8 cellular contexts compared by ENCODE assay signal in genomic region chr20:45450097-45450818, GRCh38. TPM values are rescaled to one million over a fixed set of nuclear protein-coding genes. Genes with fewer than 3 reads are reported as not detected.
DNase-seq lines count a peak whose midpoint lies in the region; ATAC-seq and TF ChIP-seq lines count a peak whose summit lies in the region.

No MANE protein-coding gene starts in this region.

- no peak overlapping the region for H2BK120ac ChIP-seq in trophoblast cell (ENCODE audit: insufficient read depth, low read length, poor library complexity)

- H3K4ac ChIP-seq in trophoblast cell (ENCODE audit: low read depth, low read length) = no peak overlapping the region

- H2AFZ ChIP-seq in trophoblast cell (ENCODE audit: insufficient read depth, low read length, poor library complexity) = no peak overlapping the region

- H2AK5ac ChIP-seq in trophoblast cell (ENCODE audit: low read length) = no peak overlapping the region

- no peak overlapping the region for H2BK5ac ChIP-seq in trophoblast cell (ENCODE audit: low read depth, low read length, poor library complexity)

- TF ChIP-seq CTCF in LNCAP (IDR thresholded peaks at IDR 0.05) = peak; percentile 79

- H3K79me1 ChIP-seq in trophoblast cell (ENCODE audit: low read length) = peaks cover 6% of the 10 kb centered on the region

- no peak overlapping the region for H3K23ac ChIP-seq in trophoblast cell (ENCODE audit: low read length)

- H3K4me3 ChIP-seq in trophoblast cell (ENCODE audit: low read depth, low read length) = no peak overlapping the region

- H3K18ac ChIP-seq in trophoblast cell (ENCODE audit: low read length) = no peak overlapping the region

- H3K14ac ChIP-seq in trophoblast cell (ENCODE audit: low read length) = no peak overlapping the region

- no CpG with 5 or more reads among the region's 5 CpGs for WGBS in trophoblast cell (ENCODE audit: extremely low coverage, insufficient coverage, insufficient read length)

- H3K4me2 ChIP-seq in trophoblast cell (ENCODE audit: low read length) = no peak overlapping the region

- no peak overlapping the region for H4K91ac ChIP-seq in trophoblast cell (ENCODE audit: low read depth, low read length)

- H3K9me3 ChIP-seq in trophoblast cell (ENCODE audit: insufficient read depth, low read depth, low read length) = peaks cover 4% of the 10 kb centered on the region

- DNase-seq in NCI-H524 (lab: John Stamatoyannopoulos, UW) = peak; percentile 14 to 38
- no peak for DNase-seq in NCI-H524 treated with DMSO at 0.1 percent for 48 hours (lab: John Stamatoyannopoulos, UW)
- DNase-seq in fibroblast of the conjunctiva (ENCODE audit: low read depth) = peak; percentile 21
- DNase-seq in trophoblast cell = peak; percentile 23 to 77
- DNase-seq in activated T-cell treated with anti-CD3 and anti-CD28 coated beads, Interleukin-2, amount 50 U/mL, for 1 hour = no peak

- H3K36me3 ChIP-seq in trophoblast cell (ENCODE audit: control insufficient read depth in 1 of 2, insufficient read depth in 2 of 2, low read length in 2 of 2) = no peaks in the 10 kb centered on the region

- H3K79me2 ChIP-seq in trophoblast cell (ENCODE audit: control insufficient read depth, insufficient read depth, low read length, poor library complexity) = no peaks in the 10 kb centered on the region

- no peak overlapping the region for H4K8ac ChIP-seq in trophoblast cell (ENCODE audit: low read depth, low read length)

- H3K27ac ChIP-seq in trophoblast cell (ENCODE audit: low read depth, low read length) = no peak overlapping the region

- H4K12ac ChIP-seq in trophoblast cell (ENCODE audit: low read depth, low read length) = peak overlapping the region; percentile 22

- H3K9ac ChIP-seq in trophoblast cell (ENCODE audit: low read length) = no peak overlapping the region

- H3K27me3 ChIP-seq in trophoblast cell (ENCODE audit: insufficient read depth, low read length) = no peaks in the 10 kb centered on the region

- peak; percentile 67 for ATAC-seq in SK-N-SH treated with all-trans-retinoic acid at 6 μM for 48 hours
- ATAC-seq in GM19397 (IDR thresholded peaks at IDR 0.05; ENCODE audit: unreplicated experiment) = no peak

- peaks cover 19 to 20% of the 10 kb centered on the region in 2 experiments for H3K4me1 ChIP-seq in trophoblast cell (ENCODE audit: control insufficient read depth in 1 of 2, insufficient read depth in 2 of 2, low read length in 2 of 2)

- no peak overlapping the region for H2BK12ac ChIP-seq in trophoblast cell (ENCODE audit: low read length)

TF ChIP-seq in SK-N-SH treated with all-trans-retinoic acid at 6 μM for 48 hours, 23 proteins besides CTCF, POLR2A, EP300 and RAD21:
- TF ChIP-seq ZC3H10 (CRISPR knock-in tag; IDR thresholded peaks at IDR 0.05) (no peak), PPARA (CRISPR knock-in tag; IDR thresholded peaks at IDR 0.05; ENCODE audit: borderline replicate concordance) (no peak), ZFP30 (CRISPR knock-in tag; IDR thresholded peaks at IDR 0.05) (no peak), ZNF565 (CRISPR knock-in tag; conservative IDR thresholded peaks at IDR 0.05; ENCODE audit: low read depth) (no peak), ISL1 (CRISPR knock-in tag; IDR thresholded peaks at IDR 0.05) (no peak), CSRNP3 (CRISPR knock-in tag; IDR thresholded peaks at IDR 0.05) (no peak), GLIS3 (CRISPR knock-in tag; IDR thresholded peaks at IDR 0.05) (no peak), ARNTL (CRISPR knock-in tag; IDR thresholded peaks at IDR 0.05; ENCODE audit: borderline replicate concordance, low read depth) (no peak), BACH2 (CRISPR knock-in tag; IDR thresholded peaks at IDR 0.05; ENCODE audit: borderline replicate concordance) (no peak)
- TF ChIP-seq, protein P1, sequence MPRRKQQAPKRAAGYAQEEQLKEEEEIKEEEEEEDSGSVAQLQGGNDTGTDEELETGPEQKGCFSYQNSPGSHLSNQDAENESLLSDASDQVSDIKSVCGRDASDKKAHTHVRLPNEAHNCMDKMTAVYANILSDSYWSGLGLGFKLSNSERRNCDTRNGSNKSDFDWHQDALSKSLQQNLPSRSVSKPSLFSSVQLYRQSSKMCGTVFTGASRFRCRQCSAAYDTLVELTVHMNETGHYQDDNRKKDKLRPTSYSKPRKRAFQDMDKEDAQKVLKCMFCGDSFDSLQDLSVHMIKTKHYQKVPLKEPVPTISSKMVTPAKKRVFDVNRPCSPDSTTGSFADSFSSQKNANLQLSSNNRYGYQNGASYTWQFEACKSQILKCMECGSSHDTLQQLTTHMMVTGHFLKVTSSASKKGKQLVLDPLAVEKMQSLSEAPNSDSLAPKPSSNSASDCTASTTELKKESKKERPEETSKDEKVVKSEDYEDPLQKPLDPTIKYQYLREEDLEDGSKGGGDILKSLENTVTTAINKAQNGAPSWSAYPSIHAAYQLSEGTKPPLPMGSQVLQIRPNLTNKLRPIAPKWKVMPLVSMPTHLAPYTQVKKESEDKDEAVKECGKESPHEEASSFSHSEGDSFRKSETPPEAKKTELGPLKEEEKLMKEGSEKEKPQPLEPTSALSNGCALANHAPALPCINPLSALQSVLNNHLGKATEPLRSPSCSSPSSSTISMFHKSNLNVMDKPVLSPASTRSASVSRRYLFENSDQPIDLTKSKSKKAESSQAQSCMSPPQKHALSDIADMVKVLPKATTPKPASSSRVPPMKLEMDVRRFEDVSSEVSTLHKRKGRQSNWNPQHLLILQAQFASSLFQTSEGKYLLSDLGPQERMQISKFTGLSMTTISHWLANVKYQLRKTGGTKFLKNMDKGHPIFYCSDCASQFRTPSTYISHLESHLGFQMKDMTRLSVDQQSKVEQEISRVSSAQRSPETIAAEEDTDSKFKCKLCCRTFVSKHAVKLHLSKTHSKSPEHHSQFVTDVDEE (CRISPR knock-in tag; IDR thresholded peaks at IDR 0.05) = no peak

RNA-seq across cellular contexts. Expression of gene WFDC2, which starts 19.3 kb away (rescaled TPM):
- polyA plus RNA-seq in trophoblast cell (2013) = 114 and 119 TPM in 2 replicates

RNA-seq across cellular contexts. Expression of gene PIGT, which starts 34.3 kb away (rescaled TPM):
- 72.1 and 75.4 TPM in 2 replicates for polyA plus RNA-seq in trophoblast cell (2013)

RNA-seq across cellular contexts. Expression of gene DBNDD2, which starts 42.2 kb away (rescaled TPM):
- polyA plus RNA-seq in trophoblast cell (2013) = 10.9 and 13.1 TPM in 2 replicates

Comparison
In these comparisons a context has a peak if more than half of its experiments do, and no peak if none do; other contexts are left out.
1. DNase-seq: peak in NCI-H524 (2 of 2), fibroblast of the conjunctiva (single experiment) and trophoblast cell (2 of 2); none in NCI-H524 treated with DMSO at 0.1 percent for 48 hours (single experiment) and activated T-cell treated with anti-CD3 and anti-CD28 coated beads, Interleukin-2, amount 50 U/mL, for 1 hour (single experiment).